20 cellular contexts compared by ENCODE assay signal in the genomic region with DNA sequence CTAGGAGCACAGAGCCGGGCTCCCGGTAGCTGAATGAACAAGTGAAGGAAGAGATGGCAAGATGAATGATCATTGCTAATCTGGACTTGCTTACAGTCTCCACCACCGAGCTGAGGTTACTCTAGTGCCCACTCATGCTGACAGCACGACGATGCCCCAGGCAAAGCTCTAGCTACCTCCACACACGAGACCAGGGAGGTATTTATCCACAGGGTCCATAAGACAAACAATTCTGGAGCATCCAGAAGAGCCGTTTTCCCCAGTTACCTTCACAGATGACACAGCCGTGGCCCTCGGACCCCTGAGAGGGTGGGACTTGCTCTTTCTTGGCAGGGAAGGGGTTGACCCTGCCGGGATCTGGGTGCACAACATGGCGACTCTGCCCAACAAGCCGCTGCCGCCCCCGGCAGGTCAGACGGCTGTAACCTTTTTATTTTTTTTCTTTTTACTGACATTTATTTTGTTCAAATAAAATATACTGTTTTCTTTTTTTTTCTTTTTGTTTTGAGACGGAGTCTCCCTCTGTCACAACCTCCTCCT.
"Had no signal": no experiment of that assay in that cellular context is flagged by ENCODE, and none has a peak within 500 bp of the region (broad histone marks: within the 10 kb centered on the region; RNA-seq: fewer than 3 reads in every experiment).

No MANE protein-coding gene starts in this region.

- H3K36me3 ChIP-seq: colonic mucosa, pancreas had no signal

- FAIRE-seq: endometrium, frontal cortex, pancreas had no signal

- H3K27ac Mint-ChIP-seq: activated CD4-positive, alpha-beta T cell treated with anti-CD3 and anti-CD28 coated beads, Interleukin-2, amount 10 ng/mL, durations not matched to agents 7 days and 5 days; activated CD8-positive, alpha-beta T cell treated with anti-CD3 and anti-CD28 coated beads, Interleukin-2, amount 10 ng/mL, durations not matched to agents 7 days and 5 days; activated naive CD4-positive, alpha-beta T cell treated with anti-CD3 and anti-CD28 coated beads for 36 hours; activated T-cell treated with anti-CD3 and anti-CD28 coated beads, Interleukin-2, amount 50 U/mL, for 24 hours; brain had no signal

- ATAC-seq: activated CD4-positive, CD25-positive, alpha-beta regulatory T cell treated with anti-CD3 and anti-CD28 coated beads, Interleukin-2, amount 50 U/mL, for 24 hours; activated CD8-positive, alpha-beta T cell treated with anti-CD3 and anti-CD28 coated beads, Interleukin-2, amount 10 ng/mL, durations not matched to agents 7 days and 5 days; mucosa of descending colon; pancreas had no signal

- H3K9me3 Mint-ChIP-seq: activated CD4-positive, alpha-beta T cell treated with anti-CD3 and anti-CD28 coated beads, Interleukin-2, amount 10 ng/mL, durations not matched to agents 7 days and 5 days; activated naive CD4-positive, alpha-beta T cell treated with anti-CD3 and anti-CD28 coated beads for 36 hours; activated T-cell treated with anti-CD3 and anti-CD28 coated beads, Interleukin-2, amount 50 U/mL, for 24 hours had no signal

- H3K4me1 Mint-ChIP-seq: activated CD4-positive, alpha-beta T cell treated with anti-CD3 and anti-CD28 coated beads, Interleukin-2, amount 10 ng/mL, durations not matched to agents 7 days and 5 days; central memory CD8-positive, alpha-beta T cell had no signal

- H3K27me3 Mint-ChIP-seq: central memory CD8-positive, alpha-beta T cell had no signal

- DNase-seq: activated CD4-positive, alpha-beta T cell treated with anti-CD3 and anti-CD28 coated beads, Interleukin-2, amount 10 ng/mL, durations not matched to agents 7 days and 5 days; activated CD8-positive, alpha-beta T cell treated with anti-CD3 and anti-CD28 coated beads, Interleukin-2, amount 10 ng/mL, durations not matched to agents 7 days and 5 days; activated naive CD4-positive, alpha-beta T cell treated with anti-CD3 and anti-CD28 coated beads for 36 hours; activated T-cell treated with anti-CD3 and anti-CD28 coated beads, Interleukin-2, amount 50 U/mL, for 24 hours; anterior cingulate cortex; colonic mucosa; erythroblast; left ventricle myocardium inferior; mammary epithelial cell; mucosa of descending colon; naive B cell; pancreas; stimulated activated CD8-positive, alpha-beta memory T cell treated with anti-CD3 and anti-CD28 coated beads, Interleukin-4, amount 100 ng/mL, for 48 hours; stimulated activated naive CD4-positive, alpha-beta T cell; T1000 had no signal

- H3K4me3 Mint-ChIP-seq: activated CD4-positive, alpha-beta T cell treated with anti-CD3 and anti-CD28 coated beads, Interleukin-2, amount 10 ng/mL, durations not matched to agents 7 days and 5 days; activated CD8-positive, alpha-beta T cell treated with anti-CD3 and anti-CD28 coated beads, Interleukin-2, amount 10 ng/mL, durations not matched to agents 7 days and 5 days; activated naive CD4-positive, alpha-beta T cell treated with anti-CD3 and anti-CD28 coated beads for 36 hours; activated T-cell treated with anti-CD3 and anti-CD28 coated beads, Interleukin-2, amount 50 U/mL, for 24 hours; brain; central memory CD8-positive, alpha-beta T cell; naive B cell had no signal

- H3K4me3 ChIP-seq: colonic mucosa, left ventricle myocardium inferior, mucosa of descending colon, pancreas had no signal

- H3K36me3 Mint-ChIP-seq: naive B cell had no signal

- H3K27me3 ChIP-seq: colonic mucosa had no signal
